Comparison of ENCODE assay signal across 1 cellular context in the genomic region with DNA sequence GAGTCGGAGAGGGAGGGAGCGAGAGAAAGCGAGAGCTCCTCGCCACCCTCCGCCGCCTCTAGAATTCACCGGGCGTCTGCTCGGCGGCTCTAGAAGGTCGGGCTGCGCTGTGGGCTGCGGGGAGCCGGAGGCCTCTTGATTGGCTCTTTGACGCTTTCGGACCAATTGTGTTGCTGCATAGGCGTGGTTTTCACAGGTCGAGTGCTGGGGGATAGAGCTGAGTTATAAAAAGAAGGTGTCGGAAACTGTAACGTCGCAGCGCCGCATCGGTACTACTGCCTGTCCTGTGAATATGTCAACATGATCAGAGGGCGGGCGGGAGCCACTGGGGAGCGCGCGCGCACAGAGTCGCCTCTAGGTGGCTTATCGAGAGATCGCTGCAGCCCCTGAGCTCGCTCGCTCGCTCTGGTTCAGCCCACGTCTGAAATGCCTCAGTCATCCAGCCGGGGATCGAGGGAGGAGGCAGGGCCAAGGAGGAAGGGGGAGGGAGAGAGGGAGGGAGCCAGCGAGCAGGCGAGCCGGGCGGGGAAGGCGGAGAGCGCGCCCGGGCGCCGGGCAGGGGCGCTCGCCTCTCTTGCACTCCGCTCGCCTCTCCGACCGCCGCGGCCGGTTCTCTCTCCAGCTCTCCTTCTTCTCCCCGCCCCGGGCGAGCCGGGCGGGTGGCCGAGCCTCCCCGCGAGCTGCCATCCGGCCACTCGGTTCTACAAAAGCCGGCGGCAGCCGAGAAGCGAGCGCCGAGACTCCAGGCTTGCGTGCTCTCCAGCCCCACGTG.
TF ChIP-seq lines count a peak whose summit lies in the region.

TBX3 (minus strand) TSS at position 78 of the 772 bp plus-strand sequence. CDS start 975 bp downstream, outside the sequence.

TF ChIP-seq in HEK293, 187 proteins besides CTCF, POLR2A, EP300 and RAD21 (continued from another document):
- TF ChIP-seq KLF9 (tag by site-specific recombination; IDR thresholded peaks at IDR 0.05; ENCODE audit: low read depth) (peak; percentile 30; the same call in 1 of the 2 replicates), ATF2 (tag by site-specific recombination; IDR thresholded peaks at IDR 0.05; ENCODE audit: low read depth) (peak; percentile 29; the same call in 1 of the 2 replicates), ZNF16 (tag by site-specific recombination; IDR thresholded peaks at IDR 0.05; ENCODE audit: low read depth) (0 out of 2 replicates have a peak, but pooled peaks have one; percentile 16), ZBTB20 (tag by site-specific recombination; IDR thresholded peaks at IDR 0.05) (peak; percentile 85), ZNF660 (tag by site-specific recombination; IDR thresholded peaks at IDR 0.05) (peak; percentile 47; the same call in 1 of the 2 replicates), ZBTB17 (tag by site-specific recombination; IDR thresholded peaks at IDR 0.05) (peak; percentile 99), SP2 (tag by site-specific recombination; IDR thresholded peaks at IDR 0.05) (peak; percentile 88), GLIS2 (tag by site-specific recombination; IDR thresholded peaks at IDR 0.05) (peak; percentile 82), KLF8 (tag by site-specific recombination; IDR thresholded peaks at IDR 0.05) (peak; percentile 69; the same call in 1 of the 2 replicates), KLF17 (tag by site-specific recombination; IDR thresholded peaks at IDR 0.05) (peak; percentile 59; the same call in 1 of the 2 replicates), ZNF510 (tag by site-specific recombination; IDR thresholded peaks at IDR 0.05; ENCODE audit: insufficient replicate concordance) (no peak), ZFP3 (tag by site-specific recombination; IDR thresholded peaks at IDR 0.05; ENCODE audit: low read depth) (peak; percentile 87; the same call in 1 of the 2 replicates), ZNF561 (tag by site-specific recombination; IDR thresholded peaks at IDR 0.05; ENCODE audit: borderline replicate concordance) (peak; percentile 65), ZNF10 (tag by site-specific recombination; IDR thresholded peaks at IDR 0.05) (peak; percentile 80; the same call in 1 of the 2 replicates), ZXDB (tag by site-specific recombination; IDR thresholded peaks at IDR 0.05) (peak; percentile 66), ZBTB48 (tag by site-specific recombination; IDR thresholded peaks at IDR 0.05) (peak; percentile 57), ZNF677 (tag by site-specific recombination; IDR thresholded peaks at IDR 0.05) (no peak), ZNF311 (tag by site-specific recombination; IDR thresholded peaks at IDR 0.05; ENCODE audit: borderline replicate concordance) (no peak), ZNF366 (tag by site-specific recombination; conservative IDR thresholded peaks at IDR 0.05) (peak; percentile 96), ZFP37 (tag by site-specific recombination; IDR thresholded peaks at IDR 0.05) (no peak), ZNF398 (tag by site-specific recombination; IDR thresholded peaks at IDR 0.05) (no peak), ZEB2 (tag by site-specific recombination; IDR thresholded peaks at IDR 0.05) (peak; percentile 94; the same call in 1 of the 2 replicates), ZNF174 (tag by site-specific recombination; IDR thresholded peaks at IDR 0.05) (no peak), ZNF121 (tag by site-specific recombination; IDR thresholded peaks at IDR 0.05) (no peak), ZNF341 (tag by site-specific recombination; IDR thresholded peaks at IDR 0.05; ENCODE audit: low read depth) (peak; percentile 16; the same call in 1 of the 2 replicates), ZNF37A (tag by site-specific recombination; IDR thresholded peaks at IDR 0.05) (no peak), ZSCAN23 (tag by site-specific recombination; IDR thresholded peaks at IDR 0.05) (0 out of 2 replicates have a peak, but pooled peaks have one; percentile 23), INSM2 (tag by site-specific recombination; IDR thresholded peaks at IDR 0.05) (peak; percentile 49; the same call in 1 of the 2 replicates), ZFHX2 (tag by site-specific recombination; conservative IDR thresholded peaks at IDR 0.05) (peak; percentile 71), IKZF3 (tag by site-specific recombination; IDR thresholded peaks at IDR 0.05) (peak; percentile 90), MZF1 (tag by site-specific recombination; IDR thresholded peaks at IDR 0.05; ENCODE audit: borderline replicate concordance) (peak; percentile 92), ZNF423 (tag by site-specific recombination; IDR thresholded peaks at IDR 0.05) (peak; percentile 69)
- TF ChIP-seq, protein P1, sequence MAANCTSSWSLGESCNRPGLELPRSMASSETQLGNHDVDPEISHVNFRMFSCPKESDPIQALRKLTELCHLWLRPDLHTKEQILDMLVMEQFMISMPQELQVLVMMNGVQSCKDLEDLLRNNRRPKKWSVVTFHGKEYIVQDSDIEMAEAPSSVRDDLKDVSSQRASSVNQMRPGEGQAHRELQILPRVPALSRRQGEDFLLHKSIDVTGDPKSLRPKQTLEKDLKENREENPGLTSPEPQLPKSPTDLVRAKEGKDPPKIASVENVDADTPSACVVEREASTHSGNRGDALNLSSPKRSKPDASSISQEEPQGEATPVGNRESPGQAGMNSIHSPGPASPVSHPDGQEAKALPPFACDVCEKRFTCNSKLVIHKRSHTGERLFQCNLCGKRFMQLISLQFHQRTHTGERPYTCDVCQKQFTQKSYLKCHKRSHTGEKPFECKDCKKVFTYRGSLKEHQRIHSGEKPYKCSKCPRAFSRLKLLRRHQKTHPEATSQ (tag by site-specific recombination; IDR thresholded peaks at IDR 0.05): peak; percentile 51; the same call in 1 of the 2 replicates
- TF ChIP-seq, protein P2, sequence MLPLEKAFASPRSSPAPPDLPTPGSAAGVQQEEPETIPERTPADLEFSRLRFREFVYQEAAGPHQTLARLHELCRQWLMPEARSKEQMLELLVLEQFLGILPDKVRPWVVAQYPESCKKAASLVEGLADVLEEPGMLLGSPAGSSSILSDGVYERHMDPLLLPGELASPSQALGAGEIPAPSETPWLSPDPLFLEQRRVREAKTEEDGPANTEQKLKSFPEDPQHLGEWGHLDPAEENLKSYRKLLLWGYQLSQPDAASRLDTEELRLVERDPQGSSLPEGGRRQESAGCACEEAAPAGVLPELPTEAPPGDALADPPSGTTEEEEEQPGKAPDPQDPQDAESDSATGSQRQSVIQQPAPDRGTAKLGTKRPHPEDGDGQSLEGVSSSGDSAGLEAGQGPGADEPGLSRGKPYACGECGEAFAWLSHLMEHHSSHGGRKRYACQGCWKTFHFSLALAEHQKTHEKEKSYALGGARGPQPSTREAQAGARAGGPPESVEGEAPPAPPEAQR (tag by site-specific recombination; IDR thresholded peaks at IDR 0.05): no peak
- TF ChIP-seq, protein P3, sequence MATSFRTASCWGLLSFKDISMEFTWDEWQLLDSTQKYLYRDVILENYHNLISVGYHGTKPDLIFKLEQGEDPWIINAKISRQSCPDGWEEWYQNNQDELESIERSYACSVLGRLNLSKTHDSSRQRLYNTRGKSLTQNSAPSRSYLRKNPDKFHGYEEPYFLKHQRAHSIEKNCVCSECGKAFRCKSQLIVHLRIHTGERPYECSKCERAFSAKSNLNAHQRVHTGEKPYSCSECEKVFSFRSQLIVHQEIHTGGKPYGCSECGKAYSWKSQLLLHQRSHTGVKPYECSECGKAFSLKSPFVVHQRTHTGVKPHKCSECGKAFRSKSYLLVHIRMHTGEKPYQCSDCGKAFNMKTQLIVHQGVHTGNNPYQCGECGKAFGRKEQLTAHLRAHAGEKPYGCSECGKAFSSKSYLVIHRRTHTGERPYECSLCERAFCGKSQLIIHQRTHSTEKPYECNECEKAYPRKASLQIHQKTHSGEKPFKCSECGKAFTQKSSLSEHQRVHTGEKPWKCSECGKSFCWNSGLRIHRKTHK (tag by site-specific recombination; IDR thresholded peaks at IDR 0.05): no peak
